Comparison of ENCODE assay signal across 23 cellular contexts in the genomic region with DNA sequence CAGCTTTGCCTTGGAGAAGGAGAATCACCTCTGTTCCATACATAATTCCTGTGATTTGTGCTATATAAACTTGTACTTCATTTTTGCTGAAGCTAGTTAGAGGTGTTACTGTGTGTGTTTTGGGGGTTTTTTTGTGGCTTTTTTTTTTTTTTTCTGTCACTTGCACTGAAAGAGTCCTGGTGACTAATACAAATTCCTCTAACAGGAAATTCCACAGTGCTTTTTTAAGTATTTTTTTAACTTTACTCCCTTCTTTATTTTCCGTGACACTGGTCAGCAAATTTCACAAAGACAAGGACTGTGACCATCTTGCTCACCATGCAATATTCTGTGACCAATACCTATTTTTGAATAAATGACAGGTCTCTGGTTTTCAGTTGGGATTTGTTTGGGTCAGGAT.
DNase-seq lines count a peak whose midpoint lies in the region; ATAC-seq and TF ChIP-seq lines count a peak whose summit lies in the region.
"Had no signal": no experiment of that assay in that cellular context is flagged by ENCODE, and none has a peak within 500 bp of the region (broad histone marks: within the 10 kb centered on the region; RNA-seq: fewer than 3 reads in every experiment).

No MANE protein-coding gene starts in this region.

- no peak overlapping the region for H3K23ac ChIP-seq in IMR-90 (ENCODE audit: low read depth, low read length)

- H3K4me3 ChIP-seq in IMR-90 (ENCODE audit: insufficient read depth, low read depth, low read length) (no peak overlapping the region), choroid plexus epithelial cell (ENCODE audit: low read depth, low read length) (no peak overlapping the region)
- H3K4me3 ChIP-seq: ascending aorta, upper lobe of left lung had no signal

- H2BK15ac ChIP-seq in IMR-90 (ENCODE audit: low read depth, low read length): no peak overlapping the region

- H3K27me3 ChIP-seq in IMR-90 (ENCODE audit: control insufficient read depth, insufficient read depth, low read length): no peaks in the 10 kb centered on the region; the same call in 1 of the 2 replicates
- H3K27me3 ChIP-seq: ascending aorta, upper lobe of left lung had no signal

- peak; percentile 17; the same call in 1 of the 2 replicates for ATAC-seq in IMR-90 (ENCODE audit: low read depth)
- no peak for ATAC-seq in activated T-cell treated with anti-CD3 and anti-CD28 coated beads, Interleukin-2, amount 50 U/mL, for 4 hours

- no peaks in the 10 kb centered on the region for H4K20me1 ChIP-seq in IMR-90 (ENCODE audit: insufficient read depth, low read length)

- no peaks in the 10 kb centered on the region for H3K4me1 Mint-ChIP-seq in activated T-cell treated with anti-CD3 and anti-CD28 coated beads, Interleukin-2, amount 50 U/mL, for 4 hours (ENCODE audit: low read depth)
- H3K4me1 Mint-ChIP-seq: CD4-positive, CD25-positive, alpha-beta regulatory T cell; IgD-negative memory B cell; neural crest cell had no signal

- peaks cover 8% of the 10 kb centered on the region for H3K9me3 Mint-ChIP-seq in activated T-cell treated with anti-CD3 and anti-CD28 coated beads, Interleukin-2, amount 50 U/mL, for 4 hours

- WGBS in IMR-90 (ENCODE audit: extremely low coverage in 2 of 2, insufficient read length in 1 of 2), 2 experiments: no CpG with 5 or more reads among the region's 1 CpG

- no peaks in the 10 kb centered on the region for H3K36me3 ChIP-seq in IMR-90 (ENCODE audit: control insufficient read depth, insufficient read depth, low read length)
- H3K36me3 ChIP-seq: ascending aorta, upper lobe of left lung had no signal

- dilution Hi-C loops in IMR-90 (cut with HindIII; ENCODE audit: low sequenced_read_pairs, unreplicated experiment): no loop called here

- no peak overlapping the region for H3K4me3 Mint-ChIP-seq in activated T-cell treated with anti-CD3 and anti-CD28 coated beads, Interleukin-2, amount 50 U/mL, for 4 hours
- H3K4me3 Mint-ChIP-seq: CD4-positive, CD25-positive, alpha-beta regulatory T cell; mesothelial cell of epicardium; neural crest cell had no signal

- intact Hi-C loops in IMR-90 (cut with micrococcal nuclease): no loop called here

- in situ Hi-C loops in IMR-90 (cut with MboI; ENCODE audit: low sequenced_read_pairs): no loop called here

- POLR2A ChIA-PET in IMR-90 (lab: Charles Lee; ENCODE audit: unreplicated experiment): no interaction called here

- no peaks in the 10 kb centered on the region for H3K9me3 ChIP-seq in IMR-90 (ENCODE audit: control insufficient read depth, insufficient read depth, low read length)
- H3K9me3 ChIP-seq: ascending aorta, upper lobe of left lung had no signal

- H3K9me1 ChIP-seq in IMR-90 (ENCODE audit: insufficient read depth, low read length): no peaks in the 10 kb centered on the region

- H2AK5ac ChIP-seq in IMR-90 (ENCODE audit: low read depth, low read length): no peak overlapping the region

- no peak overlapping the region for H4K5ac ChIP-seq in IMR-90 (ENCODE audit: low read depth, low read length)

- peaks cover 4% of the 10 kb centered on the region for H3K27me3 Mint-ChIP-seq in activated T-cell treated with anti-CD3 and anti-CD28 coated beads, Interleukin-2, amount 50 U/mL, for 4 hours (ENCODE audit: low read depth)
- H3K27me3 Mint-ChIP-seq: CD4-positive, CD25-positive, alpha-beta regulatory T cell; IgD-negative memory B cell had no signal

- H2BK5ac ChIP-seq in IMR-90 (ENCODE audit: low read depth, low read length, poor library complexity, severe bottlenecking): no peak overlapping the region

- H3K79me1 ChIP-seq in IMR-90 (ENCODE audit: low read depth in 1 of 2, low read length in 2 of 2): no peaks in the 10 kb centered on the region

- no peak overlapping the region for H2AK9ac ChIP-seq in IMR-90 (replicated peaks; ENCODE audit: low read depth, low read length, poor library complexity)

- no peak overlapping the region for H2BK20ac ChIP-seq in IMR-90 (ENCODE audit: low read depth, low read length)

- no peak overlapping the region for H3K4ac ChIP-seq in IMR-90 (ENCODE audit: low read depth, low read length)

- TF ChIP-seq CTCF in IMR-90 (conservative IDR thresholded peaks at IDR 0.05; ENCODE audit: low read depth, low read length): no peak
- TF ChIP-seq CTCF in choroid plexus epithelial cell (conservative IDR thresholded peaks at IDR 0.05; ENCODE audit: low read depth, low read length): no peak
- TF ChIP-seq CTCF in GM10266 (IDR thresholded peaks at IDR 0.05; ENCODE audit: control insufficient read depth, insufficient read depth, low read depth, missing control alignments): no peak

- H3K4me1 ChIP-seq in IMR-90 (ENCODE audit: control insufficient read depth, insufficient read depth, low read length): peaks cover 2% of the 10 kb centered on the region; the same call in 1 of the 2 replicates
- H3K4me1 ChIP-seq: ascending aorta, upper lobe of left lung had no signal

- no peak overlapping the region for H3K56ac ChIP-seq in IMR-90 (ENCODE audit: extremely low read depth, insufficient read depth, low read length)

- no peak overlapping the region for H3K4me2 ChIP-seq in IMR-90 (ENCODE audit: low read depth, low read length)

- no peak overlapping the region for H2BK120ac ChIP-seq in IMR-90 (ENCODE audit: low read depth, low read length)

- no peak overlapping the region for H3K27ac ChIP-seq in IMR-90 (ENCODE audit: insufficient read depth, low read length)
- H3K27ac ChIP-seq: ascending aorta, upper lobe of left lung had no signal

- no peak overlapping the region for H2AFZ ChIP-seq in IMR-90 (replicated peaks; ENCODE audit: low read length, poor library complexity)

- no peak for TF ChIP-seq POLR2A in IMR-90 (IDR thresholded peaks at IDR 0.05; ENCODE audit: low read depth, low read length)

- BruUV-seq in IMR-90 (replicated peaks; lab: Mats Ljungman, UMichigan): no TSS peak

- no peak overlapping the region for H3K9ac ChIP-seq in IMR-90 (ENCODE audit: low read depth, low read length)

- no peaks in the 10 kb centered on the region for H3K36me3 Mint-ChIP-seq in activated T-cell treated with anti-CD3 and anti-CD28 coated beads, Interleukin-2, amount 50 U/mL, for 4 hours (ENCODE audit: insufficient read depth)
- H3K36me3 Mint-ChIP-seq: CD4-positive, CD25-positive, alpha-beta regulatory T cell; mesothelial cell of epicardium had no signal

- peak; percentile 55 for DNase-seq in EL
- no peak for DNase-seq in IMR-90
- peak; percentile 37 for DNase-seq in choroid plexus epithelial cell (ENCODE audit: low read depth)
- DNase-seq in myocyte (ENCODE audit: low read depth): peak; percentile 22
- DNase-seq in SKM-1 treated with dmso at 0.1 percent for 144 hours (lab: John Stamatoyannopoulos, UW; ENCODE audit: unreplicated experiment): no peak
- no peak for DNase-seq in GM10266 (ENCODE audit: extremely low spot score)
- no peak for DNase-seq in D341Med (ENCODE audit: low spot score)
- DNase-seq in activated T-cell treated with anti-CD3 and anti-CD28 coated beads, Interleukin-2, amount 50 U/mL, for 4 hours: no peak
- DNase-seq: activated CD4-positive, alpha-beta T cell treated with anti-CD3 and anti-CD28 coated beads for 1 hour; activated CD8-positive, alpha-beta memory T cell treated with anti-CD3 and anti-CD28 coated beads, Interleukin-2, amount 50 U/mL, for 4 hours; activated naive CD4-positive, alpha-beta T cell; CD4-positive, CD25-positive, alpha-beta regulatory T cell; islet precursor cell; NCI-H2029; NCI-H510A; stimulated activated CD4-positive, alpha-beta T cell treated with anti-CD3 and anti-CD28 coated beads, Interleukin-15, amount 100 ng/mL, for 24 hours; stimulated activated naive CD4-positive, alpha-beta T cell; T-helper 9 cell; upper lobe of left lung had no signal

- no peak overlapping the region for H4K91ac ChIP-seq in IMR-90 (ENCODE audit: insufficient read depth, low read depth, low read length)

- no peak overlapping the region for H3K18ac ChIP-seq in IMR-90 (ENCODE audit: low read depth, low read length)

- TF ChIP-seq RAD21 in IMR-90 (IDR thresholded peaks at IDR 0.05; ENCODE audit: low read length): no peak

- H3K14ac ChIP-seq in IMR-90 (replicated peaks; ENCODE audit: low read depth, low read length): no peak overlapping the region

- CTCF ChIA-PET in IMR-90 (lab: Yijun Ruan, JAX): interaction anchor here (1.0 kb wide), 1 partner anchor 9 kb away, joined by 3 read pairs; no protein-coding TSS in a partner anchor

- H4K8ac ChIP-seq in IMR-90 (ENCODE audit: low read depth in 2 of 2, low read length in 2 of 2): no peak overlapping the region

TF ChIP-seq in IMR-90, 13 proteins besides CTCF, POLR2A, EP300 and RAD21 (continues in another document):
- TF ChIP-seq, protein P1, sequence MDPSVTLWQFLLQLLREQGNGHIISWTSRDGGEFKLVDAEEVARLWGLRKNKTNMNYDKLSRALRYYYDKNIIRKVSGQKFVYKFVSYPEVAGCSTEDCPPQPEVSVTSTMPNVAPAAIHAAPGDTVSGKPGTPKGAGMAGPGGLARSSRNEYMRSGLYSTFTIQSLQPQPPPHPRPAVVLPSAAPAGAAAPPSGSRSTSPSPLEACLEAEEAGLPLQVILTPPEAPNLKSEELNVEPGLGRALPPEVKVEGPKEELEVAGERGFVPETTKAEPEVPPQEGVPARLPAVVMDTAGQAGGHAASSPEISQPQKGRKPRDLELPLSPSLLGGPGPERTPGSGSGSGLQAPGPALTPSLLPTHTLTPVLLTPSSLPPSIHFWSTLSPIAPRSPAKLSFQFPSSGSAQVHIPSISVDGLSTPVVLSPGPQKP (IDR thresholded peaks at IDR 0.05; ENCODE audit: borderline replicate concordance, low read depth, low read length): no peak
- TF ChIP-seq SMC3 (IDR thresholded peaks at IDR 0.05; ENCODE audit: low read depth, low read length) (no peak), CEBPB (IDR thresholded peaks at IDR 0.05; ENCODE audit: low read depth, low read length) (no peak), CHD1 (IDR thresholded peaks at IDR 0.05; ENCODE audit: low read depth, low read length) (no peak), NFE2L2 (IDR thresholded peaks at IDR 0.05; ENCODE audit: low read depth, low read length) (no peak), RCOR1 (IDR thresholded peaks at IDR 0.05; ENCODE audit: insufficient replicate concordance, low read length) (no peak), RFX5 (IDR thresholded peaks at IDR 0.05; ENCODE audit: low read depth, low read length) (no peak), MAZ (IDR thresholded peaks at IDR 0.05; ENCODE audit: borderline replicate concordance, low read depth, low read length) (no peak), MAFK (IDR thresholded peaks at IDR 0.05; ENCODE audit: low read depth, low read length) (no peak), MXI1 (IDR thresholded peaks at IDR 0.05; ENCODE audit: borderline replicate concordance, low read depth, low read length) (no peak), BHLHE40 (IDR thresholded peaks at IDR 0.05; ENCODE audit: low read depth, low read length) (no peak)
- TF ChIP-seq, protein P2, sequence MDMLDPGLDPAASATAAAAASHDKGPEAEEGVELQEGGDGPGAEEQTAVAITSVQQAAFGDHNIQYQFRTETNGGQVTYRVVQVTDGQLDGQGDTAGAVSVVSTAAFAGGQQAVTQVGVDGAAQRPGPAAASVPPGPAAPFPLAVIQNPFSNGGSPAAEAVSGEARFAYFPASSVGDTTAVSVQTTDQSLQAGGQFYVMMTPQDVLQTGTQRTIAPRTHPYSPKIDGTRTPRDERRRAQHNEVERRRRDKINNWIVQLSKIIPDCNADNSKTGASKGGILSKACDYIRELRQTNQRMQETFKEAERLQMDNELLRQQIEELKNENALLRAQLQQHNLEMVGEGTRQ (IDR thresholded peaks at IDR 0.05; ENCODE audit: low read depth, low read length): no peak

Comparison
In these comparisons a context has a peak if more than half of its experiments do, and no peak if none do; other contexts are left out.
1. DNase-seq: peak in EL (single experiment), choroid plexus epithelial cell (single experiment) and myocyte (single experiment); none in IMR-90 (single experiment), SKM-1 treated with dmso at 0.1 percent for 144 hours (single experiment), GM10266 (single experiment), D341Med (single experiment) and activated T-cell treated with anti-CD3 and anti-CD28 coated beads, Interleukin-2, amount 50 U/mL, for 4 hours (single experiment).